ENCODE assay signal across 1 cellular context in the genomic region with DNA sequence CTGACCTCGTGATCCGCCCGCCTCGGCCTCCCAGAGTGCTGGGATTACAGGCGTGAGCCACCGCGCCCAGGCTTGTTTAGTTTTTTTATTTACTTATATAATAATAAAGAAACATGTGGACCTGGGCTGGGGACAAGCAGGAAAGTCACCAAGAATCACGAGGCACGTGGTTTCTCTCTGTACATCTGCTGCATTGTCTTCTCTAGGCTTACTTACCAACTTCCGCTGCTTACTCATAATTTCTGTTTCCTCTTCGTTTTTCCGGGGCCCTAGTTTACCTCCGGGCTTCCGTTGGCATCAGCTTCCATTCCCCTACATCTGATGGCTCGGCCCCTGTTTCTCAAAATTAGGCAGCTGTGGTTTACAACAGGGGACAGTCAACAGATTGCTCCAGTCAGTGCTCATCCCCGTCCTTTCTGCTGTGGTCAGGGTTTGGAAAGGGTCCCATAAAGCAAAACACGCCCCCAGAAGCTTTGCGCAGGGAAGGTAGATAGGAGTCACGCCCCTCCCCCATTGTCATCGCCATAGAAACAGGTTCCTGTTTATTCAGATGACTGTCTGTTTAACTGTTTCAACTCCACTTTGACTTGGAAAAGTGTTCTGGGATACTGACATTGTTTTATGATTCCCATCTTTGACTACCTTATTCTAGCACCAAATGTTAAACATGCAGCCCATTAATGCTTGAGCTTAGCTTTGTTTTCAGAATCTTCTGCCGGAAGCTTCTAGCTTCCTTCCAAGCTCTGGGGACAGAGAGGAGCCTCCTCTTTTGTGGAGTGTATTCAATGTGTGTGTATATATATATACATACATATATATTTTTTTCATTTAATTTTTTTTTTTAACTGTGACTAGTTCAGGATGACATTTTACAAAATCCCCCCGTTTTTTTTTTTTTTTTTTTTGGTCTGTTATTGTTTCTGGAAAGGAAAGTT.
A peak's percentile ranks its signal among the peaks of the same experiment; 100 is the strongest.
TF ChIP-seq lines count a peak whose summit lies in the region.

No MANE protein-coding gene starts in this region.

TF ChIP-seq in HEK293, 187 proteins besides CTCF, POLR2A, EP300 and RAD21 (continued from another document):
- TF ChIP-seq INSM2 (tag by site-specific recombination; IDR thresholded peaks at IDR 0.05) (no peak), ZNF184 (tag by site-specific recombination; IDR thresholded peaks at IDR 0.05) (no peak), TSHZ1 (tag by site-specific recombination; IDR thresholded peaks at IDR 0.05; ENCODE audit: borderline replicate concordance) (no peak), GLI4 (tag by site-specific recombination; IDR thresholded peaks at IDR 0.05) (no peak), ZNF791 (tag by site-specific recombination; IDR thresholded peaks at IDR 0.05) (no peak), SCRT2 (tag by site-specific recombination; IDR thresholded peaks at IDR 0.05) (peak; percentile 23; the same call in 1 of the 2 replicates)
- TF ChIP-seq, protein P1, sequence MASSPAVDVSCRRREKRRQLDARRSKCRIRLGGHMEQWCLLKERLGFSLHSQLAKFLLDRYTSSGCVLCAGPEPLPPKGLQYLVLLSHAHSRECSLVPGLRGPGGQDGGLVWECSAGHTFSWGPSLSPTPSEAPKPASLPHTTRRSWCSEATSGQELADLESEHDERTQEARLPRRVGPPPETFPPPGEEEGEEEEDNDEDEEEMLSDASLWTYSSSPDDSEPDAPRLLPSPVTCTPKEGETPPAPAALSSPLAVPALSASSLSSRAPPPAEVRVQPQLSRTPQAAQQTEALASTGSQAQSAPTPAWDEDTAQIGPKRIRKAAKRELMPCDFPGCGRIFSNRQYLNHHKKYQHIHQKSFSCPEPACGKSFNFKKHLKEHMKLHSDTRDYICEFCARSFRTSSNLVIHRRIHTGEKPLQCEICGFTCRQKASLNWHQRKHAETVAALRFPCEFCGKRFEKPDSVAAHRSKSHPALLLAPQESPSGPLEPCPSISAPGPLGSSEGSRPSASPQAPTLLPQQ (tag by site-specific recombination; IDR thresholded peaks at IDR 0.05) = no peak
